Comparison of ENCODE assay signal across 14 cellular contexts in genomic region chr13:110653851-110654250, GRCh38. TPM values are rescaled to one million over a fixed set of nuclear protein-coding genes. Genes with fewer than 3 reads are reported as not detected.
DNase-seq lines count a peak whose midpoint lies in the region; ATAC-seq and TF ChIP-seq lines count a peak whose summit lies in the region.
"Had no signal": no experiment of that assay in that cellular context is flagged by ENCODE, and none has a peak within 500 bp of the region (broad histone marks: within the 10 kb centered on the region; RNA-seq: fewer than 3 reads in every experiment).

No MANE protein-coding gene starts in this region.

- no peak for TF ChIP-seq CTCF in activated B cell treated with CpG ODN at 0.5 μM for 24 hours (IDR thresholded peaks at IDR 0.05)
- TF ChIP-seq CTCF in nephron progenitor cell (IDR thresholded peaks at IDR 0.05), result no peak

- H3K4me3 Mint-ChIP-seq in activated B cell treated with CpG ODN at 0.5 μM for 24 hours, result no peak overlapping the region
- H3K4me3 Mint-ChIP-seq in nephron progenitor cell, result no peak overlapping the region
- H3K4me3 Mint-ChIP-seq: CD8-positive, alpha-beta memory T cell; GM23338 had no signal

- intact Hi-C loops in activated B cell treated with CpG ODN at 0.5 μM for 24 hours (cut with micrococcal nuclease) (loop anchor here (1.0 to 5.0 kb wide), 3 partner anchors 11 to 37 kb away; partner anchors contain the start of gene NAXD), posterior vena cava (cut with DNase I) (no loop called here)

- CTCF ChIA-PET in activated B cell treated with CpG ODN at 0.5 μM for 24 hours (lab: Charles Lee), result interaction anchor here (0.7 to 0.9 kb wide), 2 partner anchors 9 to 22 kb away, joined by 3 read pairs; no protein-coding TSS in a partner anchor

- H3K27ac Mint-ChIP-seq in activated B cell treated with CpG ODN at 0.5 μM for 24 hours (peak overlapping the region; percentile 78), nephron progenitor cell (peak overlapping the region; percentile 75)
- H3K27ac Mint-ChIP-seq: CD8-positive, alpha-beta memory T cell had no signal

- POLR2A ChIA-PET in activated B cell treated with CpG ODN at 0.5 μM for 24 hours (lab: Charles Lee), result interaction anchor here (3.4 to 5.1 kb wide), 3 partner anchors 23 to 61 kb away, joined by 14 to 35 read pairs (median 19); partner anchors contain the start of gene ING1

- no peak for DNase-seq in activated B cell treated with CpG ODN at 0.5 μM for 24 hours
- no peak for DNase-seq in nephron progenitor cell
- DNase-seq in posterior vena cava (ENCODE audit: low spot score), result peak; percentile 76
- no peak for DNase-seq in GF-D8 (lab: John Stamatoyannopoulos, UW)
- DNase-seq in NCI-H748 (lab: John Stamatoyannopoulos, UW; ENCODE audit: unreplicated experiment), result no peak
- no peak for DNase-seq in T-helper 2 cell
- DNase-seq: Caco-2; CD8-positive, alpha-beta memory T cell; DND-41; GDM1; H7 had no signal

- H3K36me3 Mint-ChIP-seq in activated B cell treated with CpG ODN at 0.5 μM for 24 hours (ENCODE audit: low read depth) (peaks cover 49% of the 10 kb centered on the region), nephron progenitor cell (ENCODE audit: low read depth) (peaks cover 69% of the 10 kb centered on the region)

- H3K9me3 Mint-ChIP-seq in activated B cell treated with CpG ODN at 0.5 μM for 24 hours (no peaks in the 10 kb centered on the region), nephron progenitor cell (peaks cover 22% of the 10 kb centered on the region)
- H3K9me3 Mint-ChIP-seq: CD8-positive, alpha-beta memory T cell had no signal

- H3K4me1 Mint-ChIP-seq in activated B cell treated with CpG ODN at 0.5 μM for 24 hours, result peaks cover 76% of the 10 kb centered on the region
- H3K4me1 Mint-ChIP-seq in nephron progenitor cell, result peaks cover 31% of the 10 kb centered on the region

- ATAC-seq in activated B cell treated with CpG ODN at 0.5 μM for 24 hours (ENCODE audit: low read depth), result no peak
- no peak for ATAC-seq in GM21515 (IDR thresholded peaks at IDR 0.05; ENCODE audit: unreplicated experiment)
- ATAC-seq: GM23338, HepG2 had no signal

- H3K27me3 Mint-ChIP-seq in activated B cell treated with CpG ODN at 0.5 μM for 24 hours (no peaks in the 10 kb centered on the region), nephron progenitor cell (ENCODE audit: low read depth, poor library complexity) (no peaks in the 10 kb centered on the region)
- H3K27me3 Mint-ChIP-seq: CD8-positive, alpha-beta memory T cell had no signal

RNA-seq across cellular contexts. Expression of gene NAXD, which starts 38.5 kb away (rescaled TPM):
- total RNA-seq in activated B cell treated with CpG ODN at 0.5 μM for 24 hours (31.1 and 32.7 TPM in 2 replicates), posterior vena cava (10 to 100 TPM; 19.5 to 21.7 TPM)

RNA-seq across cellular contexts. Expression of gene CARS2, which starts 52.1 kb away (rescaled TPM):
- 90.1 and 115 TPM in 2 replicates for total RNA-seq in activated B cell treated with CpG ODN at 0.5 μM for 24 hours
- 10 to 100 TPM; 43.7 to 46.9 TPM for total RNA-seq in posterior vena cava

RNA-seq across cellular contexts. Expression of gene ING1, which starts 59.6 kb away (rescaled TPM):
- total RNA-seq in activated B cell treated with CpG ODN at 0.5 μM for 24 hours (14.3 and 15.3 TPM in 2 replicates), posterior vena cava (1 to 10 TPM; 7.0 to 9.5 TPM)
